In the genomic region with DNA sequence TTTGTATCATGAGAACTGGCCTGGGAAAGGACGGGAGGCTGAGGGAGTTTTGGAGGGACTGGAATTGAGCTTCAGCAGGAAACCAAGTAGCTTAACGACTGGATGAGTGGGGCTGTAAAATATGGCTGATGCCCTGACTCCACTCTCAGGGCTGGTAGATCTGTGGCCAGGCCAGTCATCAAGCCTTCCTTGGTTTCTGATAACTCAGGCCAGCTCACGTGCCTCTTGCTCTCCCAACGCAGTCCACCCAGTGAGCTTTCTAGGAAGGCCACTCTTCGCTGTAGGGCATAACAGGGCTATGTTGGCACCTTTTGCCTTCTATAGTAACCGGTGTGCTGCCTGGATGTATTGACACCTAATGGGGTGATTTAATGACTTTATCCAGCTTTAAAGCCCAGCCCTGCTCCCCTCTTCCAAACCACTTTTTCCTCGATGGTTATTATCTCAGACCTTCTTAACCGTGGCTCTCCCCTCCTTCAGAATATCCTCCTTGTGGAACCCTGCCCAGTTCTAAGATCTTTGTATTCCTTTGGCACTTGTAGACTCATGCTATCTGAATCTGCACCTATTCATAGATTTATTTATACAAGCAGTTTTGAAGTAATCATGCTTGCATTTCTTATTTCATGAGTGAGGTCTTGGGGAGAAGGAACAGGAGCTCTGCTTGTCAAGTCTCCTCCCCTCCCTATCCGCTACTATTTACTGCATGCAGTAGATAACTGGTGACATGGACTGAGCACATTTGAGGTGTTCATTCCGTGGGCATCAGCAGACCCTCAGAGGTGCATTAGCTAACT, we compare ENCODE assay signal across 20 cellular contexts. TPM values are rescaled to one million over a fixed set of nuclear protein-coding genes. Genes with fewer than 3 reads are reported as not detected.
DNase-seq lines count a peak whose midpoint lies in the region; ATAC-seq and TF ChIP-seq lines count a peak whose summit lies in the region.
"Had no signal": no experiment of that assay in that cellular context is flagged by ENCODE, and none has a peak within 500 bp of the region (broad histone marks: within the 10 kb centered on the region; RNA-seq: fewer than 3 reads in every experiment).

No MANE protein-coding gene starts in this region.

- H2BK12ac ChIP-seq in mesenchymal stem cell (ENCODE audit: low read length in 2 of 2) = peak overlapping the region; percentile 33 to 94

- no peak overlapping the region for H4K5ac ChIP-seq in IMR-90 (ENCODE audit: low read depth, low read length)

- H3K4me2 ChIP-seq in BLaER1 treated with 17β-estradiol and CSF1 and Interleukin-3, amounts not matched to agents 10 nM and 100 nM = peak overlapping the region in 8 of 11 experiments; percentile 75 to 95 (median 88); a peak in 17 of 22 replicates
- peak overlapping the region; percentile 25; the same call in 1 of the 2 replicates for H3K4me2 ChIP-seq in IMR-90 (ENCODE audit: low read depth, low read length)
- no peak overlapping the region for H3K4me2 ChIP-seq in mesenchymal stem cell (ENCODE audit: low read length, poor library complexity, severe bottlenecking)

- peak overlapping the region; percentile 29 for H2AK9ac ChIP-seq in IMR-90 (replicated peaks; ENCODE audit: low read depth, low read length, poor library complexity)

- peaks cover 52 to 81% (median 56%) of the 10 kb centered on the region in 10 experiments for H3K4me1 ChIP-seq in BLaER1 treated with 17β-estradiol and CSF1 and Interleukin-3, amounts not matched to agents 10 nM and 100 nM
- H3K4me1 ChIP-seq in IMR-90 (ENCODE audit: control insufficient read depth, insufficient read depth, low read length) (peaks cover 19% of the 10 kb centered on the region), mesenchymal stem cell (ENCODE audit: control insufficient read depth, insufficient read depth, low read depth, low read length) (peaks cover 23% of the 10 kb centered on the region)
- H3K4me1 ChIP-seq: pancreas had no signal

- no peak for TF ChIP-seq POLR2A in IMR-90 (IDR thresholded peaks at IDR 0.05; ENCODE audit: low read depth, low read length)

- no peak overlapping the region for H3K4me3 Mint-ChIP-seq in activated naive CD8-positive, alpha-beta T cell treated with anti-CD3 and anti-CD28 coated beads for 36 hours

- H3K27me3 ChIP-seq in BLaER1 treated with 17β-estradiol and CSF1 and Interleukin-3, amounts not matched to agents 10 nM and 100 nM = no peaks in the 10 kb centered on the region
- H3K27me3 ChIP-seq in IMR-90 (ENCODE audit: control insufficient read depth, insufficient read depth, low read length) (no peaks in the 10 kb centered on the region), mesenchymal stem cell (ENCODE audit: control insufficient read depth in 1 of 2, insufficient read depth in 1 of 2, low read length in 2 of 2) (no peaks in the 10 kb centered on the region)
- H3K27me3 ChIP-seq: breast epithelium, pancreas, sigmoid colon had no signal

- peaks cover 21% of the 10 kb centered on the region for H3K9me1 ChIP-seq in IMR-90 (ENCODE audit: insufficient read depth, low read length)

- H3K9ac ChIP-seq in BLaER1 treated with 17β-estradiol and CSF1 and Interleukin-3, amounts not matched to agents 10 nM and 100 nM = peak overlapping the region in 2 of 11 experiments; percentile 40 to 47; a peak in 3 of 22 replicates
- no peak overlapping the region for H3K9ac ChIP-seq in IMR-90 (ENCODE audit: low read depth, low read length)
- H3K9ac ChIP-seq in mesenchymal stem cell (ENCODE audit: low read length) = no peak overlapping the region

- H3K36me3 ChIP-seq in BLaER1 treated with 17β-estradiol and CSF1 and Interleukin-3, amounts not matched to agents 10 nM and 100 nM = peaks cover 0 to 49% (median 0%) of the 10 kb centered on the region in 11 experiments; a peak in 4 of 22 replicates
- H3K36me3 ChIP-seq in IMR-90 (ENCODE audit: control insufficient read depth, insufficient read depth, low read length) (peaks cover 6% of the 10 kb centered on the region; the same call in 1 of the 2 replicates), mesenchymal stem cell (ENCODE audit: control insufficient read depth in 1 of 2, insufficient read depth in 2 of 2, low read depth in 1 of 2, low read length in 2 of 2) (peaks cover 0 to 10% of the 10 kb centered on the region in 2 experiments)
- H3K36me3 ChIP-seq: breast epithelium, HAP-1, pancreas, sigmoid colon had no signal

- no peak for TF ChIP-seq RAD21 in IMR-90 (IDR thresholded peaks at IDR 0.05; ENCODE audit: low read length)

- no peak; the same call in none of the 2 replicates for ATAC-seq in IMR-90 (ENCODE audit: low read depth)
- no peak for ATAC-seq in HG02678 (IDR thresholded peaks at IDR 0.05; ENCODE audit: unreplicated experiment)
- ATAC-seq: esophagus mucosa, pancreas had no signal

- H2BK5ac ChIP-seq in IMR-90 (ENCODE audit: low read depth, low read length, poor library complexity, severe bottlenecking) (peak overlapping the region; percentile 9), mesenchymal stem cell (ENCODE audit: low read depth, low read length, poor library complexity, severe bottlenecking) (no peak overlapping the region)

- peak overlapping the region; percentile 59; the same call in 1 of the 3 replicates for H2BK15ac ChIP-seq in IMR-90 (ENCODE audit: low read depth, low read length)
- peak overlapping the region; percentile 90 for H2BK15ac ChIP-seq in mesenchymal stem cell (ENCODE audit: low read depth, poor library complexity, severe bottlenecking)

- no peaks in the 10 kb centered on the region; a peak in 1 of 22 replicates for H4K20me1 ChIP-seq in BLaER1 treated with 17β-estradiol and CSF1 and Interleukin-3, amounts not matched to agents 10 nM and 100 nM
- H4K20me1 ChIP-seq in IMR-90 (ENCODE audit: insufficient read depth, low read length) = no peaks in the 10 kb centered on the region

- H3K4me3 ChIP-seq in BLaER1 treated with 17β-estradiol and CSF1 and Interleukin-3, amounts not matched to agents 10 nM and 100 nM = no peak overlapping the region
- H3K4me3 ChIP-seq in IMR-90 (ENCODE audit: insufficient read depth, low read depth, low read length) (no peak overlapping the region), mesenchymal stem cell (ENCODE audit: insufficient read depth in 1 of 2, low read depth in 1 of 2, low read length in 2 of 2) (no peak overlapping the region)
- H3K4me3 ChIP-seq: breast epithelium, HAP-1, pancreas, sigmoid colon had no signal

- H2BK120ac ChIP-seq in IMR-90 (ENCODE audit: low read depth, low read length) (peak overlapping the region; percentile 44), mesenchymal stem cell (ENCODE audit: low read depth, low read length) (peak overlapping the region; percentile 11)

- no CpG with 5 or more reads among the region's 10 CpGs for WGBS in IMR-90 (ENCODE audit: extremely low coverage in 2 of 2, insufficient read length in 1 of 2), 2 experiments
- 70% methylated on average over 9 of the region's 10 CpGs for WGBS in mesenchymal stem cell

- H3K14ac ChIP-seq in IMR-90 (replicated peaks; ENCODE audit: low read depth, low read length) = 0 out of 2 replicates have a peak overlapping the region, but pooled peaks have one; percentile 31
- no peak overlapping the region for H3K14ac ChIP-seq in mesenchymal stem cell (ENCODE audit: low read length in 2 of 2)

- intact Hi-C loops in IMR-90 (cut with micrococcal nuclease) = no loop called here

- H2BK20ac ChIP-seq in IMR-90 (ENCODE audit: low read depth, low read length) = peak overlapping the region; percentile 64

- H2AFZ ChIP-seq in IMR-90 (replicated peaks; ENCODE audit: low read length, poor library complexity) (no peak overlapping the region), mesenchymal stem cell (ENCODE audit: low read depth, low read length) (no peak overlapping the region)

- H3K9me3 Mint-ChIP-seq in activated naive CD8-positive, alpha-beta T cell treated with anti-CD3 and anti-CD28 coated beads for 36 hours = no peaks in the 10 kb centered on the region

- H4K8ac ChIP-seq in IMR-90 (ENCODE audit: low read depth in 2 of 2, low read length in 2 of 2) (peak overlapping the region in 1 of 2 experiments; percentile 31; a peak in 1 of 4 replicates), mesenchymal stem cell (ENCODE audit: low read length) (peak overlapping the region; percentile 48)

- no peak overlapping the region for H3K18ac ChIP-seq in IMR-90 (ENCODE audit: low read depth, low read length)
- peak overlapping the region in 1 of 2 experiments; percentile 76 for H3K18ac ChIP-seq in mesenchymal stem cell (ENCODE audit: low read depth in 1 of 2, low read length in 2 of 2)

- in situ Hi-C loops in IMR-90 (cut with MboI; ENCODE audit: low sequenced_read_pairs) = loop anchor here (5.0 kb wide), 1 partner anchor 87 kb away; the partner anchor contains the start of gene ARFGAP2

- DNase-seq in IMR-90 (peak; percentile 82), mesenchymal stem cell (no peak), NOMO-1 treated with dmso at 0.1 percent for 144 hours (lab: John Stamatoyannopoulos, UW; ENCODE audit: unreplicated experiment) (no peak), NCI-H2227 treated with DMSO at 0.1 percent for 48 hours (lab: John Stamatoyannopoulos, UW) (no peak), DMS53 treated with DMSO at 0.1 percent for 48 hours (lab: John Stamatoyannopoulos, UW; ENCODE audit: unreplicated experiment) (no peak)
- DNase-seq in activated naive CD8-positive, alpha-beta T cell treated with anti-CD3 and anti-CD28 coated beads for 36 hours = no peak
- DNase-seq: activated CD8-positive, alpha-beta memory T cell treated with anti-CD3 and anti-CD28 coated beads for 24 hours; activated effector memory CD4-positive, alpha-beta T cell treated with anti-CD3 and anti-CD28 coated beads, Interleukin-2, amount 50 U/mL, for 16 hours; head of caudate nucleus; kidney; NCI-H2029; NCI-H524; sigmoid colon had no signal

- TF ChIP-seq CTCF in IMR-90 (conservative IDR thresholded peaks at IDR 0.05; ENCODE audit: low read depth, low read length) = no peak

- H3K4me1 Mint-ChIP-seq in activated naive CD8-positive, alpha-beta T cell treated with anti-CD3 and anti-CD28 coated beads for 36 hours = peaks cover 37% of the 10 kb centered on the region

- no peaks in the 10 kb centered on the region for H3K27me3 Mint-ChIP-seq in activated naive CD8-positive, alpha-beta T cell treated with anti-CD3 and anti-CD28 coated beads for 36 hours

- POLR2A ChIA-PET in IMR-90 (lab: Charles Lee; ENCODE audit: unreplicated experiment) = no interaction called here

- H3K4ac ChIP-seq in IMR-90 (ENCODE audit: low read depth, low read length) = peak overlapping the region; percentile 78
- H3K4ac ChIP-seq in mesenchymal stem cell (ENCODE audit: low read depth in 1 of 2, low read length in 2 of 2) = peak overlapping the region in 1 of 2 experiments; percentile 9

- H3K23ac ChIP-seq in IMR-90 (ENCODE audit: low read depth, low read length) (peak overlapping the region; percentile 1; the same call in 1 of the 2 replicates), mesenchymal stem cell (ENCODE audit: low read length in 2 of 2) (peak overlapping the region in 1 of 2 experiments; percentile 5)

- H3K27ac Mint-ChIP-seq in activated naive CD8-positive, alpha-beta T cell treated with anti-CD3 and anti-CD28 coated beads for 36 hours = peak overlapping the region; percentile 71

- BruUV-seq in IMR-90 (replicated peaks; lab: Mats Ljungman, UMichigan) = no TSS peak

- no peak overlapping the region; the same call in 1 of the 2 replicates for H3K56ac ChIP-seq in IMR-90 (ENCODE audit: extremely low read depth, insufficient read depth, low read length)

- H2AK5ac ChIP-seq in IMR-90 (ENCODE audit: low read depth, low read length) (peak overlapping the region; percentile 89), mesenchymal stem cell (ENCODE audit: low read length, severe bottlenecking) (peak overlapping the region; percentile 10)

- CTCF ChIA-PET in IMR-90 (lab: Yijun Ruan, JAX) = no interaction called here

- H4K91ac ChIP-seq in IMR-90 (ENCODE audit: insufficient read depth, low read depth, low read length) (no peak overlapping the region), mesenchymal stem cell (ENCODE audit: low read length) (peak overlapping the region; percentile 84)

- H3K27ac ChIP-seq in BLaER1 treated with 17β-estradiol and CSF1 and Interleukin-3, amounts not matched to agents 10 nM and 100 nM = peak overlapping the region in 10 of 11 experiments; percentile 51 to 100 (median 71); a peak in 17 of 22 replicates
- H3K27ac ChIP-seq in IMR-90 (ENCODE audit: insufficient read depth, low read length) = peak overlapping the region; percentile 42; the same call in 1 of the 2 replicates
- no peak overlapping the region for H3K27ac ChIP-seq in mesenchymal stem cell (ENCODE audit: low read length, poor library complexity, severe bottlenecking)
- H3K27ac ChIP-seq: breast epithelium, C4-2B, pancreas, sigmoid colon had no signal

- dilution Hi-C loops in IMR-90 (cut with HindIII; ENCODE audit: low sequenced_read_pairs, unreplicated experiment) = no loop called here

- H3K9me3 ChIP-seq in BLaER1 treated with 17β-estradiol and CSF1 and Interleukin-3, amounts not matched to agents 10 nM and 100 nM (replicated peaks in 1 of 11) = no peaks in the 10 kb centered on the region
- H3K9me3 ChIP-seq in IMR-90 (ENCODE audit: control insufficient read depth, insufficient read depth, low read length) (no peaks in the 10 kb centered on the region), mesenchymal stem cell (ENCODE audit: control insufficient read depth, low read length) (no peaks in the 10 kb centered on the region)
- H3K9me3 ChIP-seq: breast epithelium, HAP-1, pancreas, sigmoid colon had no signal

- H3K79me1 ChIP-seq in IMR-90 (ENCODE audit: low read depth in 1 of 2, low read length in 2 of 2) (peaks cover 0 to 16% of the 10 kb centered on the region in 2 experiments; a peak in 3 of 4 replicates), mesenchymal stem cell (replicated peaks; ENCODE audit: low read length, poor library complexity, severe bottlenecking) (no peaks in the 10 kb centered on the region)

- no peaks in the 10 kb centered on the region for H3K36me3 Mint-ChIP-seq in activated naive CD8-positive, alpha-beta T cell treated with anti-CD3 and anti-CD28 coated beads for 36 hours

RNA-seq across cellular contexts. Expression of gene MADD, which starts 5.6 kb away (rescaled TPM):
- 11.1 and 13.3 TPM in 2 replicates for total RNA-seq in IMR-90 (2012; rRNA removed)
- polyA plus RNA-seq in IMR-90 (2012; rRNA removed) = 16.4 and 17.3 TPM in 2 replicates
- polyA plus RNA-seq in IMR-90 (2012; cell fraction: cytosol; rRNA removed) = 11.8 and 13.6 TPM in 2 replicates
- 45.5 and 53.1 TPM in 2 replicates for polyA plus RNA-seq in IMR-90 (2012; cell fraction: nucleus; rRNA removed; ENCODE audit: low replicate concordance)
- total RNA-seq in activated naive CD8-positive, alpha-beta T cell treated with anti-CD3 and anti-CD28 coated beads for 36 hours = 10 to 100 TPM; 50.9 to 51.2 TPM
- 18.6 TPM for polyA plus RNA-seq in mesenchymal stem cell (2013, experiment 1 of 2)
- polyA plus RNA-seq in mesenchymal stem cell (2013, experiment 2 of 2) = 17.8 TPM

RNA-seq across cellular contexts. Expression of gene NR1H3, which starts 6.5 kb away (rescaled TPM):
- 9.1 and 9.7 TPM in 2 replicates for total RNA-seq in IMR-90 (2012; rRNA removed)
- polyA plus RNA-seq in IMR-90 (2012; rRNA removed) = 13.6 and 19.0 TPM in 2 replicates
- polyA plus RNA-seq in IMR-90 (2012; cell fraction: cytosol; rRNA removed) = 9.7 and 15.4 TPM in 2 replicates
- 48.0 and 62.0 TPM in 2 replicates for polyA plus RNA-seq in IMR-90 (2012; cell fraction: nucleus; rRNA removed; ENCODE audit: low replicate concordance)
- total RNA-seq in activated naive CD8-positive, alpha-beta T cell treated with anti-CD3 and anti-CD28 coated beads for 36 hours = 1 to 10 TPM; 8.1 to 8.2 TPM
- polyA plus RNA-seq in mesenchymal stem cell (2013, experiment 1 of 2) = 21.5 TPM
- polyA plus RNA-seq in mesenchymal stem cell (2013, experiment 2 of 2) = 20.0 TPM

RNA-seq across cellular contexts. Expression of gene ACP2, which starts 15.7 kb away (rescaled TPM):
- 10.3 and 17.7 TPM in 2 replicates for total RNA-seq in IMR-90 (2012; rRNA removed)
- polyA plus RNA-seq in IMR-90 (2012; rRNA removed) = 23.6 and 24.8 TPM in 2 replicates
- polyA plus RNA-seq in IMR-90 (2012; cell fraction: cytosol; rRNA removed) = 17.6 and 27.9 TPM in 2 replicates
- 44.8 and 66.4 TPM in 2 replicates for polyA plus RNA-seq in IMR-90 (2012; cell fraction: nucleus; rRNA removed; ENCODE audit: low replicate concordance)
- total RNA-seq in activated naive CD8-positive, alpha-beta T cell treated with anti-CD3 and anti-CD28 coated beads for 36 hours = 10 to 100 TPM; 13.4 to 13.9 TPM
- polyA plus RNA-seq in mesenchymal stem cell (2013, experiment 1 of 2) = 33.5 TPM
- polyA plus RNA-seq in mesenchymal stem cell (2013, experiment 2 of 2) = 31.7 TPM

RNA-seq across cellular contexts. Expression of gene DDB2, which starts 49.5 kb away (rescaled TPM):
- total RNA-seq in IMR-90 (2012; rRNA removed) = 25.6 and 27.8 TPM in 2 replicates
- 33.5 and 33.6 TPM in 2 replicates for polyA plus RNA-seq in IMR-90 (2012; rRNA removed)
- polyA plus RNA-seq in IMR-90 (2012; cell fraction: cytosol; rRNA removed) = 24.1 and 24.5 TPM in 2 replicates
- 77.2 and 160 TPM in 2 replicates for polyA plus RNA-seq in IMR-90 (2012; cell fraction: nucleus; rRNA removed; ENCODE audit: low replicate concordance)
- total RNA-seq in activated naive CD8-positive, alpha-beta T cell treated with anti-CD3 and anti-CD28 coated beads for 36 hours = 100 to 1,000 TPM; 111 to 112 TPM
- polyA plus RNA-seq in mesenchymal stem cell (2013, experiment 1 of 2) = 32.7 TPM
- 30.8 TPM for polyA plus RNA-seq in mesenchymal stem cell (2013, experiment 2 of 2)
